5 cellular contexts compared by ENCODE assay signal in genomic region chr7:9752033-9752432, GRCh38.
"Had no signal": no experiment of that assay in that cellular context is flagged by ENCODE, and none has a peak within 500 bp of the region (broad histone marks: within the 10 kb centered on the region; RNA-seq: fewer than 3 reads in every experiment).

No MANE protein-coding gene starts in this region.

- H3K4me2 ChIP-seq: GM23338 had no signal

- DNase-seq: H9, HCEC 1CT, KG1 had no signal

- H3K27ac ChIP-seq: HL-60 had no signal

- H2AFZ ChIP-seq: GM23338 had no signal

- ATAC-seq: GM23338 had no signal

- H3K4me3 ChIP-seq: GM23338 had no signal
